ENCODE assay signal across 1 cellular context in genomic region chr1:85587846-85588245, GRCh38.
TF ChIP-seq lines count a peak whose summit lies in the region.

No MANE protein-coding gene starts in this region.

TF ChIP-seq in GM23338, 12 proteins besides CTCF, POLR2A, EP300 and RAD21:
- TF ChIP-seq, protein P1, sequence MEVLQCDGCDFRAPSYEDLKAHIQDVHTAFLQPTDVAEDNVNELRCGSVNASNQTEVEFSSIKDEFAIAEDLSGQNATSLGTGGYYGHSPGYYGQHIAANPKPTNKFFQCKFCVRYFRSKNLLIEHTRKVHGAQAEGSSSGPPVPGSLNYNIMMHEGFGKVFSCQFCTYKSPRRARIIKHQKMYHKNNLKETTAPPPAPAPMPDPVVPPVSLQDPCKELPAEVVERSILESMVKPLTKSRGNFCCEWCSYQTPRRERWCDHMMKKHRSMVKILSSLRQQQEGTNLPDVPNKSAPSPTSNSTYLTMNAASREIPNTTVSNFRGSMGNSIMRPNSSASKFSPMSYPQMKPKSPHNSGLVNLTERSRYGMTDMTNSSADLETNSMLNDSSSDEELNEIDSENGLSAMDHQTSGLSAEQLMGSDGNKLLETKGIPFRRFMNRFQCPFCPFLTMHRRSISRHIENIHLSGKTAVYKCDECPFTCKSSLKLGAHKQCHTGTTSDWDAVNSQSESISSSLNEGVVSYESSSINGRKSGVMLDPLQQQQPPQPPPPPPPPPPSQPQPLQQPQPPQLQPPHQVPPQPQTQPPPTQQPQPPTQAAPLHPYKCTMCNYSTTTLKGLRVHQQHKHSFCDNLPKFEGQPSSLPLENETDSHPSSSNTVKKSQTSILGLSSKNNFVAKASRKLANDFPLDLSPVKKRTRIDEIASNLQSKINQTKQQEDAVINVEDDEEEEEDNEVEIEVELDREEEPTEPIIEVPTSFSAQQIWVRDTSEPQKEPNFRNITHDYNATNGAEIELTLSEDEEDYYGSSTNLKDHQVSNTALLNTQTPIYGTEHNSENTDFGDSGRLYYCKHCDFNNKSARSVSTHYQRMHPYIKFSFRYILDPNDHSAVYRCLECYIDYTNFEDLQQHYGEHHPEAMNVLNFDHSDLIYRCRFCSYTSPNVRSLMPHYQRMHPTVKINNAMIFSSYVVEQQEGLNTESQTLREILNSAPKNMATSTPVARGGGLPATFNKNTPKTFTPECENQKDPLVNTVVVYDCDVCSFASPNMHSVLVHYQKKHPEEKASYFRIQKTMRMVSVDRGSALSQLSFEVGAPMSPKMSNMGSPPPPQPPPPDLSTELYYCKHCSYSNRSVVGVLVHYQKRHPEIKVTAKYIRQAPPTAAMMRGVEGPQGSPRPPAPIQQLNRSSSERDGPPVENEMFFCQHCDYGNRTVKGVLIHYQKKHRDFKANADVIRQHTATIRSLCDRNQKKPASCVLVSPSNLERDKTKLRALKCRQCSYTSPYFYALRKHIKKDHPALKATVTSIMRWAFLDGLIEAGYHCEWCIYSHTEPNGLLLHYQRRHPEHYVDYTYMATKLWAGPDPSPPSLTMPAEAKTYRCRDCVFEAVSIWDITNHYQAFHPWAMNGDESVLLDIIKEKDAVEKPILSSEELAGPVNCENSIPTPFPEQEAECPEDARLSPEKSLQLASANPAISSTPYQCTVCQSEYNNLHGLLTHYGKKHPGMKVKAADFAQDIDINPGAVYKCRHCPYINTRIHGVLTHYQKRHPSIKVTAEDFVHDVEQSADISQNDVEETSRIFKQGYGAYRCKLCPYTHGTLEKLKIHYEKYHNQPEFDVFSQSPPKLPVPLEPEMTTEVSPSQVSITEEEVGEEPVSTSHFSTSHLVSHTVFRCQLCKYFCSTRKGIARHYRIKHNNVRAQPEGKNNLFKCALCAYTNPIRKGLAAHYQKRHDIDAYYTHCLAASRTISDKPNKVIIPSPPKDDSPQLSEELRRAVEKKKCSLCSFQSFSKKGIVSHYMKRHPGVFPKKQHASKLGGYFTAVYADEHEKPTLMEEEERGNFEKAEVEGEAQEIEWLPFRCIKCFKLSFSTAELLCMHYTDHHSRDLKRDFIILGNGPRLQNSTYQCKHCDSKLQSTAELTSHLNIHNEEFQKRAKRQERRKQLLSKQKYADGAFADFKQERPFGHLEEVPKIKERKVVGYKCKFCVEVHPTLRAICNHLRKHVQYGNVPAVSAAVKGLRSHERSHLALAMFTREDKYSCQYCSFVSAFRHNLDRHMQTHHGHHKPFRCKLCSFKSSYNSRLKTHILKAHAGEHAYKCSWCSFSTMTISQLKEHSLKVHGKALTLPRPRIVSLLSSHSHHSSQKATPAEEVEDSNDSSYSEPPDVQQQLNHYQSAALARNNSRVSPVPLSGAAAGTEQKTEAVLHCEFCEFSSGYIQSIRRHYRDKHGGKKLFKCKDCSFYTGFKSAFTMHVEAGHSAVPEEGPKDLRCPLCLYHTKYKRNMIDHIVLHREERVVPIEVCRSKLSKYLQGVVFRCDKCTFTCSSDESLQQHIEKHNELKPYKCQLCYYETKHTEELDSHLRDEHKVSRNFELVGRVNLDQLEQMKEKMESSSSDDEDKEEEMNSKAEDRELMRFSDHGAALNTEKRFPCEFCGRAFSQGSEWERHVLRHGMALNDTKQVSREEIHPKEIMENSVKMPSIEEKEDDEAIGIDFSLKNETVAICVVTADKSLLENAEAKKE (CRISPR knock-in tag; IDR thresholded peaks at IDR 0.05) = no peak
- TF ChIP-seq ZNF331 (CRISPR knock-in tag; IDR thresholded peaks at IDR 0.05; ENCODE audit: low read depth) (no peak), CREB1 (CRISPR knock-in tag; IDR thresholded peaks at IDR 0.05; ENCODE audit: low read depth) (no peak), ETS1 (IDR thresholded peaks at IDR 0.05) (no peak), EZH2 (IDR thresholded peaks at IDR 0.05; ENCODE audit: low read depth, unreplicated experiment) (no peak), POLR2AphosphoS5 (IDR thresholded peaks at IDR 0.05; ENCODE audit: low read depth) (no peak), EZH2phosphoT487 (IDR thresholded peaks at IDR 0.05; ENCODE audit: unreplicated experiment) (no peak), ZNF114 (CRISPR knock-in tag; IDR thresholded peaks at IDR 0.05) (no peak), JUNB (IDR thresholded peaks at IDR 0.05; ENCODE audit: unreplicated experiment) (no peak), STAT1 (IDR thresholded peaks at IDR 0.05; ENCODE audit: unreplicated experiment) (no peak), NANOG (IDR thresholded peaks at IDR 0.05; ENCODE audit: borderline replicate concordance) (no peak)
- TF ChIP-seq, protein P2, sequence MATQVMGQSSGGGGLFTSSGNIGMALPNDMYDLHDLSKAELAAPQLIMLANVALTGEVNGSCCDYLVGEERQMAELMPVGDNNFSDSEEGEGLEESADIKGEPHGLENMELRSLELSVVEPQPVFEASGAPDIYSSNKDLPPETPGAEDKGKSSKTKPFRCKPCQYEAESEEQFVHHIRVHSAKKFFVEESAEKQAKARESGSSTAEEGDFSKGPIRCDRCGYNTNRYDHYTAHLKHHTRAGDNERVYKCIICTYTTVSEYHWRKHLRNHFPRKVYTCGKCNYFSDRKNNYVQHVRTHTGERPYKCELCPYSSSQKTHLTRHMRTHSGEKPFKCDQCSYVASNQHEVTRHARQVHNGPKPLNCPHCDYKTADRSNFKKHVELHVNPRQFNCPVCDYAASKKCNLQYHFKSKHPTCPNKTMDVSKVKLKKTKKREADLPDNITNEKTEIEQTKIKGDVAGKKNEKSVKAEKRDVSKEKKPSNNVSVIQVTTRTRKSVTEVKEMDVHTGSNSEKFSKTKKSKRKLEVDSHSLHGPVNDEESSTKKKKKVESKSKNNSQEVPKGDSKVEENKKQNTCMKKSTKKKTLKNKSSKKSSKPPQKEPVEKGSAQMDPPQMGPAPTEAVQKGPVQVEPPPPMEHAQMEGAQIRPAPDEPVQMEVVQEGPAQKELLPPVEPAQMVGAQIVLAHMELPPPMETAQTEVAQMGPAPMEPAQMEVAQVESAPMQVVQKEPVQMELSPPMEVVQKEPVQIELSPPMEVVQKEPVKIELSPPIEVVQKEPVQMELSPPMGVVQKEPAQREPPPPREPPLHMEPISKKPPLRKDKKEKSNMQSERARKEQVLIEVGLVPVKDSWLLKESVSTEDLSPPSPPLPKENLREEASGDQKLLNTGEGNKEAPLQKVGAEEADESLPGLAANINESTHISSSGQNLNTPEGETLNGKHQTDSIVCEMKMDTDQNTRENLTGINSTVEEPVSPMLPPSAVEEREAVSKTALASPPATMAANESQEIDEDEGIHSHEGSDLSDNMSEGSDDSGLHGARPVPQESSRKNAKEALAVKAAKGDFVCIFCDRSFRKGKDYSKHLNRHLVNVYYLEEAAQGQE (IDR thresholded peaks at IDR 0.05; ENCODE audit: unreplicated experiment) = no peak
